In genomic region chr12:6070472-6071257, GRCh38 we compare ENCODE assay signal across 1 cellular context.
TF ChIP-seq lines count a peak whose summit lies in the region.

No MANE protein-coding gene starts in this region.

TF ChIP-seq in IMR-90, 13 proteins besides CTCF, POLR2A, EP300 and RAD21:
- TF ChIP-seq CHD1 (IDR thresholded peaks at IDR 0.05; ENCODE audit: low read depth, low read length) (no peak), CEBPB (IDR thresholded peaks at IDR 0.05; ENCODE audit: low read depth, low read length) (peak; percentile 56), RFX5 (IDR thresholded peaks at IDR 0.05; ENCODE audit: low read depth, low read length) (no peak)
